ENCODE assay signal across 8 cellular contexts in the genomic region with DNA sequence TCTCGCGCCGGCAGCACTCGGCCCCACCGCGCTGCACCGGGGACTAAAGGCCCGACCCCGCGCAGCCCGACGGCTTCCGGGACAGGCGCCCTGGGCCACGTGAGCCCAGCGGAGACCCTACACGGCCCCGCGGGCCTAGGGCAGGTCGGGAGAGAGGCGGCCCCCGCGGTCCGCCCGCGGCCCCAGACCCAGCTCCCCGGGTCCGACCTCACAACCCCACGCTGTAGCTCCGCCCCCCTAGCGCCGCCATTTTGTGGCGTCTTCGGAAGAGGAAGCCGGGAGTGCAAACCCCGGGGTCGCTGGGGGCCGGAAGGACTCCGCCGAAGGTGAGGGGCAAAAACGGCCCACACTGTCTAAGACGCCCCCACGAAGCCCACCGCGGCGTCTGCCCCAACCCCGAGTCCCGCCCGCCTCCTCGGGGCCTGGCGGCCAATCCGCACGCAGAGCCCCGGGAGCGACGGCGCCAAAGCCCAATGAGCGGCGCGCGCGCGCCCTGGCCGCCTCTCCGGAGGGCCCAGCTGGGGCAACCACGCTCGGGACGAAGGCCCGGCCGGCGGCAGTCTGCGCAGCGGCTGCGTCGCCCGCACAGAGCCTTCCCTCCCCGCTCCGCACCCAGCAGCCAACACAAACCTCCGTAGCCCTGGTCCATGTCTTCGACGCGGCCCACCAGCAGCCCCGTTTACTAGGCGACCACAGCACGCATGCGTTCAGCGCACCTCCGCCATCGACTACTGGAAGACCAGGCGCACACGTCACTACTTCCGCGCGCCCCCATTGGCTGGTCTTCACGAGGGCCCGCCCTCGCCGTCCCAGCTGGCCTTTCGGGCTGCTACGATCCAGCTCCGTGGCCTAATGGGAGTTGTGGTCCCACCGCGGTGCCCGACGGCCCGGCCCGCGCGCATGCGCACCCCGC. TPM values are rescaled to one million over a fixed set of nuclear protein-coding genes. Genes with fewer than 3 reads are reported as not detected.
A peak's percentile ranks its signal among the peaks of the same experiment; 100 is the strongest.
DNase-seq lines count a peak whose midpoint lies in the region; ATAC-seq and TF ChIP-seq lines count a peak whose summit lies in the region.

A gene (minus strand): TSS at position 705 of the 913 bp plus-strand sequence. CDS start 56 bp downstream, at position 649.

- intact Hi-C loops in esophagus squamous epithelium (cut with DNase I) = loop anchor here (10.0 kb wide), 1 partner anchor 115 kb away; no protein-coding TSS in a partner anchor

- H3K4me3 ChIP-seq in DOHH2 (ENCODE audit: low read length) (peak within 1 kb of the TSS; percentile 95), GM23338 (peak within 1 kb of the TSS; percentile 99), esophagus squamous epithelium (peak within 1 kb of the TSS; percentile 74 to 100 (median 96))

- peak; percentile 86 for ATAC-seq in GM23338

- peak in 3 of 4 donors; percentile 58 to 82 (median 71) for TF ChIP-seq POLR2A in esophagus squamous epithelium (IDR thresholded peaks at IDR 0.05)

- peak within 1 kb of the TSS; percentile 100 for H3K27ac Mint-ChIP-seq in GM23338

- H3K36me3 Mint-ChIP-seq in GM23338 (ENCODE audit: low read depth) = peaks cover 12% of the 10 kb centered on the region

- 0% methylated on average over 19 of the region's 111 CpGs; no CpG with 5 or more reads in 1 of the 2 donors for WGBS in esophagus squamous epithelium, 2 donors

- peaks cover 64% of the 10 kb centered on the region for H3K79me2 ChIP-seq in DOHH2 (ENCODE audit: control insufficient read depth, low read length)
- peaks cover 48% of the 10 kb centered on the region for H3K79me2 ChIP-seq in GM23338 (replicated peaks; ENCODE audit: insufficient read depth)

- peaks cover 37% of the 10 kb centered on the region for H3K4me1 ChIP-seq in DOHH2 (ENCODE audit: control insufficient read depth, low read length)
- peaks cover 16% of the 10 kb centered on the region for H3K4me1 ChIP-seq in GM23338 (ENCODE audit: insufficient read depth)
- peaks cover 23 to 52% (median 45%) of the 10 kb centered on the region in 3 donors for H3K4me1 ChIP-seq in esophagus squamous epithelium

- H3K27me3 Mint-ChIP-seq in GM23338 (ENCODE audit: insufficient read depth, low read depth, poor library complexity) = peaks cover 14% of the 10 kb centered on the region

- DNase-seq in GM23338 (ENCODE audit: low spot score) (peak; percentile 98), Kasumi-1 (lab: John Stamatoyannopoulos, UW) (peak; percentile 93 to 94), RKO (ENCODE audit: low spot score) (peak; percentile 98), activated T-helper 1 cell treated with Interleukin-2 at 50 U/mL for 16 hours (ENCODE audit: low read depth) (peak; percentile 97), esophagus squamous epithelium (lab: John Stamatoyannopoulos, UW) (peak; percentile 88), myocyte (ENCODE audit: low read depth) (peak; percentile 99)
- DNase-seq in stimulated activated CD8-positive, alpha-beta memory T cell treated with anti-CD3 and anti-CD28 coated beads, Interleukin-7, amount 100 ng/mL, for 4 hours (ENCODE audit: low read depth in 2 of 2) = peak; percentile 96 to 98

- H3K27me3 ChIP-seq in DOHH2 (ENCODE audit: control insufficient read depth, low read length) = no peaks in the 10 kb centered on the region
- no peaks in the 10 kb centered on the region for H3K27me3 ChIP-seq in GM23338 (ENCODE audit: insufficient read depth)
- no peaks in the 10 kb centered on the region for H3K27me3 ChIP-seq in esophagus squamous epithelium

- peaks cover 29% of the 10 kb centered on the region for H3K4me1 Mint-ChIP-seq in GM23338

- peak within 1 kb of the TSS; percentile 74; the same call in 1 of the 2 replicates for H2AFZ ChIP-seq in GM23338

- H3F3A ChIP-seq in DOHH2 (ENCODE audit: control insufficient read depth, insufficient read depth) (peaks cover 30% of the 10 kb centered on the region), GM23338 (replicated peaks; ENCODE audit: low read depth) (peaks cover 25% of the 10 kb centered on the region)

- H3K9me3 ChIP-seq in DOHH2 (ENCODE audit: control insufficient read depth, insufficient read depth, low read length) (no peaks in the 10 kb centered on the region), esophagus squamous epithelium (no peaks in the 10 kb centered on the region)

- H3K4me2 ChIP-seq in DOHH2 (ENCODE audit: low read length) (peak within 1 kb of the TSS; percentile 96), GM23338 (peak within 1 kb of the TSS; percentile 100)

- no peaks in the 10 kb centered on the region; the same call in 1 of the 3 replicates for H3K9me3 Mint-ChIP-seq in GM23338

- peak within 1 kb of the TSS; percentile 70 for H3K27ac ChIP-seq in DOHH2 (ENCODE audit: low read depth, low read length)
- peak within 1 kb of the TSS; percentile 95 for H3K27ac ChIP-seq in GM23338 (ENCODE audit: low read depth)
- H3K27ac ChIP-seq in esophagus squamous epithelium = peak within 1 kb of the TSS; percentile 94 to 99 (median 97)

- TF ChIP-seq CTCF in DOHH2 (IDR thresholded peaks at IDR 0.05; ENCODE audit: low read depth, low read length, poor library complexity, severe bottlenecking) (no peak), GM23338 (conservative IDR thresholded peaks at IDR 0.05; ENCODE audit: low read depth in 2 of 2) (no peak), esophagus squamous epithelium (IDR thresholded peaks at IDR 0.05) (no peak)

- H3K9me2 ChIP-seq in DOHH2 (replicated peaks; ENCODE audit: control insufficient read depth, low read length) (no peaks in the 10 kb centered on the region), GM23338 (ENCODE audit: insufficient read depth) (no peaks in the 10 kb centered on the region)

- H3K4me3 Mint-ChIP-seq in GM23338 = peak within 1 kb of the TSS; percentile 96

- H4K20me1 ChIP-seq in DOHH2 (ENCODE audit: control insufficient read depth, insufficient read depth, low read depth, low read length) (peaks cover 7% of the 10 kb centered on the region; the same call in 1 of the 2 replicates), GM23338 (replicated peaks; ENCODE audit: insufficient read depth) (peaks cover 31% of the 10 kb centered on the region)

- peaks cover 45% of the 10 kb centered on the region for H3K36me3 ChIP-seq in DOHH2 (ENCODE audit: control insufficient read depth, low read length)
- no peaks in the 10 kb centered on the region for H3K36me3 ChIP-seq in GM23338 (ENCODE audit: insufficient read depth)
- peaks cover 0 to 18% (median 0%) of the 10 kb centered on the region in 3 donors for H3K36me3 ChIP-seq in esophagus squamous epithelium

TF ChIP-seq in GM23338, 12 proteins besides CTCF, POLR2A, EP300 and RAD21:
- TF ChIP-seq STAT1 (IDR thresholded peaks at IDR 0.05; ENCODE audit: unreplicated experiment) (no peak), ZNF331 (CRISPR knock-in tag; IDR thresholded peaks at IDR 0.05; ENCODE audit: low read depth) (no peak), POLR2AphosphoS5 (IDR thresholded peaks at IDR 0.05; ENCODE audit: low read depth) (peak; percentile 79), NANOG (IDR thresholded peaks at IDR 0.05; ENCODE audit: borderline replicate concordance) (no peak), CREB1 (CRISPR knock-in tag; IDR thresholded peaks at IDR 0.05; ENCODE audit: low read depth) (peak; percentile 93)
- TF ChIP-seq, protein P1, sequence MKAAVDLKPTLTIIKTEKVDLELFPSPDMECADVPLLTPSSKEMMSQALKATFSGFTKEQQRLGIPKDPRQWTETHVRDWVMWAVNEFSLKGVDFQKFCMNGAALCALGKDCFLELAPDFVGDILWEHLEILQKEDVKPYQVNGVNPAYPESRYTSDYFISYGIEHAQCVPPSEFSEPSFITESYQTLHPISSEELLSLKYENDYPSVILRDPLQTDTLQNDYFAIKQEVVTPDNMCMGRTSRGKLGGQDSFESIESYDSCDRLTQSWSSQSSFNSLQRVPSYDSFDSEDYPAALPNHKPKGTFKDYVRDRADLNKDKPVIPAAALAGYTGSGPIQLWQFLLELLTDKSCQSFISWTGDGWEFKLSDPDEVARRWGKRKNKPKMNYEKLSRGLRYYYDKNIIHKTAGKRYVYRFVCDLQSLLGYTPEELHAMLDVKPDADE (IDR thresholded peaks at IDR 0.05) = peak; percentile 65

RNA-seq across cellular contexts. Expression of the gene that starts here (rescaled TPM):
- 26.4 and 36.5 TPM in 2 replicates for total RNA-seq in GM23338 (2014; rRNA removed; shearing (Covaris generic))
- 22.4 and 25.2 TPM in 2 replicates for polyA plus RNA-seq in GM23338 (2016; fragmentation: Nextera tagmentation; extraction: Ambion mirVana)
- 10 to 100 TPM; 17.4 to 32.4 (median 21.7) TPM for total RNA-seq in esophagus squamous epithelium
- total RNA-seq in myocyte = 24.6 and 25.0 TPM in 2 replicates
- polyA plus RNA-seq in myocyte (2012) = 14.2 TPM

Comparison
In these comparisons a context has a peak if more than half of its experiments do, and no peak if none do; other contexts are left out.
1. Peak in every context shown above with its lines: DNase-seq, ATAC-seq, H3K4me3 ChIP-seq and H3K27ac ChIP-seq.